Comparison of ENCODE assay signal across 1 cellular context in the genomic region with DNA sequence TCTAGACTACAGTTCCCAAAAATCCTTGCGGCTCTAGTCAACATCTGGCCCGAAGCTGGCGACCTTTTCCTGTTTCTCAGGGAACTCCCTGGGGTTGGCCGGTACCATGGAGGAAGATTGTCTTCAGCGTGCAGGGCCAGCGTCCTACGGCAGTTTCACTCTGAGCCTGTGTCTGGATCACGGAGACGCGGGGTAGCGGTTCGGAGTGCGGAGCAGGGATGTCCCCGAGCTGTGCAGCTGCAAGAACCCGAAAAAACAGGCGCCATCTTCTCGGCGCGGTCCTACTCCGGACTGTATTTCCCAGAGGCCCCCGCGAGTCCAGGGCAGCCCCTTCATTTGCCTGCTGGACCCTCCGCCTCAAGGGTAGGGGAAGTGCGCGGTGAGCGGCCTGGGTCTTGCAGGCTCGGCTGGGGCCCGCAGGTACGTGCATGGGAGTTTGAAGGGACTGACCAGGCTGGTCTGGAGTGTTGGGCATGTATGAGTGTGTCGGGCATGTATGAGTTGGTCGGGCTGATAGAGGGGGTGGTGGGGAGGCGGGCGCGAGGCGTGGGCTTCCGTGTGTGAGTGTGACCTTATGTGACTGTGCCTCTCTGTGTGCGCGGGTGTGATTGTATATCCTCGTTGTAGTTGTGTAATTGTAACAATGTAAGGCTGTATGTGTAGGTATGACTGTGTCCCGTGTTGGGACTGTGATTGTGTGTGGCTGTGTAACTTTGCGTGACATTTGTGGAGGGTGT.
TF ChIP-seq lines count a peak whose summit lies in the region.

A gene (plus strand): TSS at position 360 of the 737 bp plus-strand sequence. CDS start 12,240 bp downstream, outside the sequence.

TF ChIP-seq in HepG2, 621 proteins besides CTCF, POLR2A, EP300 and RAD21 (continued from another document and continues in another):
- TF ChIP-seq, protein P1, sequence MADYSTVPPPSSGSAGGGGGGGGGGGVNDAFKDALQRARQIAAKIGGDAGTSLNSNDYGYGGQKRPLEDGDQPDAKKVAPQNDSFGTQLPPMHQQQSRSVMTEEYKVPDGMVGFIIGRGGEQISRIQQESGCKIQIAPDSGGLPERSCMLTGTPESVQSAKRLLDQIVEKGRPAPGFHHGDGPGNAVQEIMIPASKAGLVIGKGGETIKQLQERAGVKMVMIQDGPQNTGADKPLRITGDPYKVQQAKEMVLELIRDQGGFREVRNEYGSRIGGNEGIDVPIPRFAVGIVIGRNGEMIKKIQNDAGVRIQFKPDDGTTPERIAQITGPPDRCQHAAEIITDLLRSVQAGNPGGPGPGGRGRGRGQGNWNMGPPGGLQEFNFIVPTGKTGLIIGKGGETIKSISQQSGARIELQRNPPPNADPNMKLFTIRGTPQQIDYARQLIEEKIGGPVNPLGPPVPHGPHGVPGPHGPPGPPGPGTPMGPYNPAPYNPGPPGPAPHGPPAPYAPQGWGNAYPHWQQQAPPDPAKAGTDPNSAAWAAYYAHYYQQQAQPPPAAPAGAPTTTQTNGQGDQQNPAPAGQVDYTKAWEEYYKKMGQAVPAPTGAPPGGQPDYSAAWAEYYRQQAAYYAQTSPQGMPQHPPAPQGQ (CRISPR knock-in tag; IDR thresholded peaks at IDR 0.05; ENCODE audit: borderline replicate concordance) = no peak
- TF ChIP-seq ZNF431 (CRISPR knock-in tag; IDR thresholded peaks at IDR 0.05; ENCODE audit: borderline replicate concordance, low read depth) (no peak), ZNF572 (CRISPR knock-in tag; IDR thresholded peaks at IDR 0.05) (0 out of 2 replicates have a peak, but pooled peaks have one; percentile 56), SUZ12 (IDR thresholded peaks at IDR 0.05; ENCODE audit: low read depth, low read length) (peak; percentile 37), TBL1XR1 (IDR thresholded peaks at IDR 0.05; ENCODE audit: borderline replicate concordance, low read length, partially characterized antibody) (no peak), CHD2 (IDR thresholded peaks at IDR 0.05; ENCODE audit: low read depth, low read length) (peak; percentile 29; the same call in 1 of the 2 replicates), SMAD3 (CRISPR knock-in tag; IDR thresholded peaks at IDR 0.05) (no peak), HDAC2 (CRISPR knock-in tag; IDR thresholded peaks at IDR 0.05) (0 out of 2 replicates have a peak, but pooled peaks have one; percentile 49), REL (CRISPR knock-in tag; conservative IDR thresholded peaks at IDR 0.05) (0 out of 2 replicates have a peak, but pooled peaks have one; percentile 43), ZBTB7A (CRISPR knock-in tag; IDR thresholded peaks at IDR 0.05) (no peak), DMAP1 (CRISPR knock-in tag; IDR thresholded peaks at IDR 0.05) (peak; percentile 82), NCOA1 (CRISPR knock-in tag; IDR thresholded peaks at IDR 0.05) (no peak), NFE2 (CRISPR knock-in tag; IDR thresholded peaks at IDR 0.05) (no peak), SALL1 (CRISPR knock-in tag; IDR thresholded peaks at IDR 0.05) (peak; percentile 70), ATF7 (IDR thresholded peaks at IDR 0.05) (no peak), ATF7 (CRISPR knock-in tag; IDR thresholded peaks at IDR 0.05) (no peak), SMARCE1 (IDR thresholded peaks at IDR 0.05; ENCODE audit: borderline replicate concordance) (no peak), ARID2 (CRISPR knock-in tag; IDR thresholded peaks at IDR 0.05; ENCODE audit: borderline replicate concordance) (no peak), ZFY (CRISPR knock-in tag; IDR thresholded peaks at IDR 0.05) (peak; percentile 89), HIVEP1 (CRISPR knock-in tag; IDR thresholded peaks at IDR 0.05) (peak; percentile 85), ZSCAN25 (CRISPR knock-in tag; IDR thresholded peaks at IDR 0.05) (peak; percentile 98), STAT5B (CRISPR knock-in tag; IDR thresholded peaks at IDR 0.05) (no peak), ZNF768 (CRISPR knock-in tag; IDR thresholded peaks at IDR 0.05) (0 out of 2 replicates have a peak, but pooled peaks have one; percentile 15), ZNF230 (CRISPR knock-in tag; IDR thresholded peaks at IDR 0.05) (no peak), SPEN (CRISPR knock-in tag; IDR thresholded peaks at IDR 0.05; ENCODE audit: low read depth) (peak; percentile 87), ZFP90 (CRISPR knock-in tag; IDR thresholded peaks at IDR 0.05; ENCODE audit: borderline replicate concordance) (no peak), ZNF10 (CRISPR knock-in tag; IDR thresholded peaks at IDR 0.05; ENCODE audit: borderline replicate concordance, low read depth) (no peak), ZNF790 (CRISPR knock-in tag; IDR thresholded peaks at IDR 0.05; ENCODE audit: borderline replicate concordance) (no peak), ETV5 (CRISPR knock-in tag; IDR thresholded peaks at IDR 0.05; ENCODE audit: borderline replicate concordance) (no peak), CBX2 (IDR thresholded peaks at IDR 0.05; ENCODE audit: low read depth, low read length) (no peak), CBX2 (CRISPR knock-in tag; IDR thresholded peaks at IDR 0.05; ENCODE audit: low read depth) (no peak), SOX5 (CRISPR knock-in tag; IDR thresholded peaks at IDR 0.05; ENCODE audit: borderline replicate concordance) (no peak), ZSCAN29 (CRISPR knock-in tag; conservative IDR thresholded peaks at IDR 0.05) (peak; percentile 29; the same call in 1 of the 2 replicates), YEATS2 (CRISPR knock-in tag; IDR thresholded peaks at IDR 0.05; ENCODE audit: borderline replicate concordance) (peak; percentile 81; the same call in 1 of the 2 replicates), ZNF841 (CRISPR knock-in tag; IDR thresholded peaks at IDR 0.05; ENCODE audit: borderline replicate concordance) (0 out of 2 replicates have a peak, but pooled peaks have one; percentile 30), ZFX (CRISPR knock-in tag; IDR thresholded peaks at IDR 0.05; ENCODE audit: low read depth) (peak; percentile 93), ZNF121 (CRISPR knock-in tag; IDR thresholded peaks at IDR 0.05) (no peak)
- TF ChIP-seq, protein P2, sequence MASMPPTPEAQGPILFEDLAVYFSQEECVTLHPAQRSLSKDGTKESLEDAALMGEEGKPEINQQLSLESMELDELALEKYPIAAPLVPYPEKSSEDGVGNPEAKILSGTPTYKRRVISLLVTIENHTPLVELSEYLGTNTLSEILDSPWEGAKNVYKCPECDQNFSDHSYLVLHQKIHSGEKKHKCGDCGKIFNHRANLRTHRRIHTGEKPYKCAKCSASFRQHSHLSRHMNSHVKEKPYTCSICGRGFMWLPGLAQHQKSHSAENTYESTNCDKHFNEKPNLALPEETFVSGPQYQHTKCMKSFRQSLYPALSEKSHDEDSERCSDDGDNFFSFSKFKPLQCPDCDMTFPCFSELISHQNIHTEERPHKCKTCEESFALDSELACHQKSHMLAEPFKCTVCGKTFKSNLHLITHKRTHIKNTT (CRISPR knock-in tag; IDR thresholded peaks at IDR 0.05) = no peak
- TF ChIP-seq, protein P3, sequence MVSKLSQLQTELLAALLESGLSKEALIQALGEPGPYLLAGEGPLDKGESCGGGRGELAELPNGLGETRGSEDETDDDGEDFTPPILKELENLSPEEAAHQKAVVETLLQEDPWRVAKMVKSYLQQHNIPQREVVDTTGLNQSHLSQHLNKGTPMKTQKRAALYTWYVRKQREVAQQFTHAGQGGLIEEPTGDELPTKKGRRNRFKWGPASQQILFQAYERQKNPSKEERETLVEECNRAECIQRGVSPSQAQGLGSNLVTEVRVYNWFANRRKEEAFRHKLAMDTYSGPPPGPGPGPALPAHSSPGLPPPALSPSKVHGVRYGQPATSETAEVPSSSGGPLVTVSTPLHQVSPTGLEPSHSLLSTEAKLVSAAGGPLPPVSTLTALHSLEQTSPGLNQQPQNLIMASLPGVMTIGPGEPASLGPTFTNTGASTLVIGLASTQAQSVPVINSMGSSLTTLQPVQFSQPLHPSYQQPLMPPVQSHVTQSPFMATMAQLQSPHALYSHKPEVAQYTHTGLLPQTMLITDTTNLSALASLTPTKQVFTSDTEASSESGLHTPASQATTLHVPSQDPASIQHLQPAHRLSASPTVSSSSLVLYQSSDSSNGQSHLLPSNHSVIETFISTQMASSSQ (IDR thresholded peaks at IDR 0.05; ENCODE audit: low read depth) = no peak
- TF ChIP-seq, protein P3 (CRISPR knock-in tag; IDR thresholded peaks at IDR 0.05; ENCODE audit: borderline replicate concordance) = 0 out of 2 replicates have a peak, but pooled peaks have one; percentile 22
- TF ChIP-seq, protein P4, sequence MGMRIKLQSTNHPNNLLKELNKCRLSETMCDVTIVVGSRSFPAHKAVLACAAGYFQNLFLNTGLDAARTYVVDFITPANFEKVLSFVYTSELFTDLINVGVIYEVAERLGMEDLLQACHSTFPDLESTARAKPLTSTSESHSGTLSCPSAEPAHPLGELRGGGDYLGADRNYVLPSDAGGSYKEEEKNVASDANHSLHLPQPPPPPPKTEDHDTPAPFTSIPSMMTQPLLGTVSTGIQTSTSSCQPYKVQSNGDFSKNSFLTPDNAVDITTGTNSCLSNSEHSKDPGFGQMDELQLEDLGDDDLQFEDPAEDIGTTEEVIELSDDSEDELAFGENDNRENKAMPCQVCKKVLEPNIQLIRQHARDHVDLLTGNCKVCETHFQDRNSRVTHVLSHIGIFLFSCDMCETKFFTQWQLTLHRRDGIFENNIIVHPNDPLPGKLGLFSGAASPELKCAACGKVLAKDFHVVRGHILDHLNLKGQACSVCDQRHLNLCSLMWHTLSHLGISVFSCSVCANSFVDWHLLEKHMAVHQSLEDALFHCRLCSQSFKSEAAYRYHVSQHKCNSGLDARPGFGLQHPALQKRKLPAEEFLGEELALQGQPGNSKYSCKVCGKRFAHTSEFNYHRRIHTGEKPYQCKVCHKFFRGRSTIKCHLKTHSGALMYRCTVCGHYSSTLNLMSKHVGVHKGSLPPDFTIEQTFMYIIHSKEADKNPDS (CRISPR knock-in tag; IDR thresholded peaks at IDR 0.05) = no peak
- TF ChIP-seq, protein P5, sequence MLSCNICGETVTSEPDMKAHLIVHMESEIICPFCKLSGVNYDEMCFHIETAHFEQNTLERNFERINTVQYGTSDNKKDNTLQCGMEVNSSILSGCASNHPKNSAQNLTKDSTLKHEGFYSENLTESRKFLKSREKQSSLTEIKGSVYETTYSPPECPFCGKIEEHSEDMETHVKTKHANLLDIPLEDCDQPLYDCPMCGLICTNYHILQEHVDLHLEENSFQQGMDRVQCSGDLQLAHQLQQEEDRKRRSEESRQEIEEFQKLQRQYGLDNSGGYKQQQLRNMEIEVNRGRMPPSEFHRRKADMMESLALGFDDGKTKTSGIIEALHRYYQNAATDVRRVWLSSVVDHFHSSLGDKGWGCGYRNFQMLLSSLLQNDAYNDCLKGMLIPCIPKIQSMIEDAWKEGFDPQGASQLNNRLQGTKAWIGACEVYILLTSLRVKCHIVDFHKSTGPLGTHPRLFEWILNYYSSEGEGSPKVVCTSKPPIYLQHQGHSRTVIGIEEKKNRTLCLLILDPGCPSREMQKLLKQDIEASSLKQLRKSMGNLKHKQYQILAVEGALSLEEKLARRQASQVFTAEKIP (CRISPR knock-in tag; IDR thresholded peaks at IDR 0.05; ENCODE audit: borderline replicate concordance) = no peak
- TF ChIP-seq, protein P6, sequence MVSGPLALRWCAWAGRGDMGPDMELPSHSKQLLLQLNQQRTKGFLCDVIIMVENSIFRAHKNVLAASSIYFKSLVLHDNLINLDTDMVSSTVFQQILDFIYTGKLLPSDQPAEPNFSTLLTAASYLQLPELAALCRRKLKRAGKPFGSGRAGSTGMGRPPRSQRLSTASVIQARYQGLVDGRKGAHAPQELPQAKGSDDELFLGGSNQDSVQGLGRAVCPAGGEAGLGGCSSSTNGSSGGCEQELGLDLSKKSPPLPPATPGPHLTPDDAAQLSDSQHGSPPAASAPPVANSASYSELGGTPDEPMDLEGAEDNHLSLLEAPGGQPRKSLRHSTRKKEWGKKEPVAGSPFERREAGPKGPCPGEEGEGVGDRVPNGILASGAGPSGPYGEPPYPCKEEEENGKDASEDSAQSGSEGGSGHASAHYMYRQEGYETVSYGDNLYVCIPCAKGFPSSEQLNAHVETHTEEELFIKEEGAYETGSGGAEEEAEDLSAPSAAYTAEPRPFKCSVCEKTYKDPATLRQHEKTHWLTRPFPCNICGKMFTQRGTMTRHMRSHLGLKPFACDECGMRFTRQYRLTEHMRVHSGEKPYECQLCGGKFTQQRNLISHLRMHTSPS (CRISPR knock-in tag; IDR thresholded peaks at IDR 0.05; ENCODE audit: low read depth) = no peak
- TF ChIP-seq, protein P7, sequence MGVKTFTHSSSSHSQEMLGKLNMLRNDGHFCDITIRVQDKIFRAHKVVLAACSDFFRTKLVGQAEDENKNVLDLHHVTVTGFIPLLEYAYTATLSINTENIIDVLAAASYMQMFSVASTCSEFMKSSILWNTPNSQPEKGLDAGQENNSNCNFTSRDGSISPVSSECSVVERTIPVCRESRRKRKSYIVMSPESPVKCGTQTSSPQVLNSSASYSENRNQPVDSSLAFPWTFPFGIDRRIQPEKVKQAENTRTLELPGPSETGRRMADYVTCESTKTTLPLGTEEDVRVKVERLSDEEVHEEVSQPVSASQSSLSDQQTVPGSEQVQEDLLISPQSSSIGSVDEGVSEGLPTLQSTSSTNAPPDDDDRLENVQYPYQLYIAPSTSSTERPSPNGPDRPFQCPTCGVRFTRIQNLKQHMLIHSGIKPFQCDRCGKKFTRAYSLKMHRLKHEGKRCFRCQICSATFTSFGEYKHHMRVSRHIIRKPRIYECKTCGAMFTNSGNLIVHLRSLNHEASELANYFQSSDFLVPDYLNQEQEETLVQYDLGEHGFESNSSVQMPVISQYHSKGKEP (CRISPR knock-in tag; IDR thresholded peaks at IDR 0.05) = no peak
